Comparison of ENCODE assay signal across 27 cellular contexts in the genomic region with DNA sequence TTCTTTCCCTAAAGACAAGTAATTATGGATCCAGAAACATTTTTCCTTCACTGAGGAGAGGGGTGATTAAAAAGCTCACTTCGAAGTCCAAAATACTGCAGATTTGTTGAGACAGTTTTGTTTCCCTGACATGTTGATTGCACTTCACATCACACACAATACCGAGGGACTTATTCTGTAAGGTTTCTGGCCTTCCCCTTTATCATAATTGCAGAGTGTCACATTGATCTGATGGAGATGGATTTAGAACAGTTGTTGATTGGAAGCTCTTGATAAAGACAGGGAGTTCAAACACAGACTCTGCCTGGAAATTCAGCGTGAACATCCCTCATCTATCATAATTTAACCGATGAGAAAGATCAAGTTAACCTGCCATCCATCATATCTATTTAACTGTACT.
DNase-seq lines count a peak whose midpoint lies in the region; ATAC-seq, FAIRE-seq and TF ChIP-seq lines count a peak whose summit lies in the region.
"Had no signal": no experiment of that assay in that cellular context is flagged by ENCODE, and none has a peak within 500 bp of the region (broad histone marks: within the 10 kb centered on the region; RNA-seq: fewer than 3 reads in every experiment).

No MANE protein-coding gene starts in this region.

- H3K9me3 ChIP-seq in endodermal cell (ENCODE audit: control insufficient read depth, low read length) (peaks cover 12% of the 10 kb centered on the region), neural cell (ENCODE audit: low read length) (no peaks in the 10 kb centered on the region)
- H3K9me3 ChIP-seq: A549 had no signal

- H3K27ac ChIP-seq in VCaP: peak overlapping the region; percentile 6; the same call in 1 of the 2 replicates
- no peak overlapping the region for H3K27ac ChIP-seq in endodermal cell (ENCODE audit: low read depth, low read length)
- H3K27ac ChIP-seq in neural cell (ENCODE audit: low read length): no peak overlapping the region
- H3K27ac ChIP-seq: 22Rv1; A549; BLaER1 treated with 17β-estradiol and CSF1 and Interleukin-3, amounts not matched to agents 10 nM and 100 nM; C4-2B had no signal

- no peak overlapping the region for H3K4me3 Mint-ChIP-seq in endodermal cell
- H3K4me3 Mint-ChIP-seq: B cell; CD4-positive, alpha-beta T cell; CD8-positive, alpha-beta T cell had no signal

- peaks cover 4% of the 10 kb centered on the region for H3K36me3 Mint-ChIP-seq in endodermal cell (ENCODE audit: low read depth)
- H3K36me3 Mint-ChIP-seq: CD8-positive, alpha-beta T cell had no signal

- H3K9me2 ChIP-seq in neural cell (ENCODE audit: insufficient read depth, low read length): no peaks in the 10 kb centered on the region

- no peak overlapping the region for H3K27ac Mint-ChIP-seq in endodermal cell
- H3K27ac Mint-ChIP-seq: B cell; CD4-positive, alpha-beta T cell; CD8-positive, alpha-beta T cell had no signal

- H3K27me3 ChIP-seq in endodermal cell (ENCODE audit: control insufficient read depth, insufficient read depth, low read length, poor library complexity, severe bottlenecking) (no peaks in the 10 kb centered on the region), neural cell (ENCODE audit: insufficient read depth, low read depth, low read length) (no peaks in the 10 kb centered on the region)
- H3K27me3 ChIP-seq: BLaER1 treated with 17β-estradiol and CSF1 and Interleukin-3, amounts not matched to agents 10 nM and 100 nM had no signal

- TF ChIP-seq EP300 in neural cell (conservative IDR thresholded peaks at IDR 0.05; ENCODE audit: poor library complexity, severe bottlenecking): peak; percentile 81

- no peaks in the 10 kb centered on the region for H3K79me2 ChIP-seq in neural cell (replicated peaks; ENCODE audit: insufficient read depth, low read length)

- peaks cover 6% of the 10 kb centered on the region for H3K36me3 ChIP-seq in endodermal cell (ENCODE audit: control insufficient read depth, insufficient read depth, low read length)
- no peaks in the 10 kb centered on the region for H3K36me3 ChIP-seq in neural cell (ENCODE audit: insufficient read depth, low read length)
- H3K36me3 ChIP-seq: BLaER1 treated with 17β-estradiol and CSF1 and Interleukin-3, amounts not matched to agents 10 nM and 100 nM had no signal

- no peak overlapping the region for H2AFZ ChIP-seq in neural cell (ENCODE audit: low read depth, low read length)

- H3F3A ChIP-seq in neural cell (ENCODE audit: insufficient read depth, low read length, poor library complexity, severe bottlenecking): peaks cover 5% of the 10 kb centered on the region

- H3K27me3 Mint-ChIP-seq in endodermal cell (ENCODE audit: insufficient read depth): no peaks in the 10 kb centered on the region
- H3K27me3 Mint-ChIP-seq: B cell; CD4-positive, alpha-beta T cell had no signal

- TF ChIP-seq CTCF in D721Med (IDR thresholded peaks at IDR 0.05; ENCODE audit: insufficient read depth, missing control alignments) (no peak), VCaP (conservative IDR thresholded peaks at IDR 0.05) (no peak), endodermal cell (conservative IDR thresholded peaks at IDR 0.05) (no peak), neural cell (IDR thresholded peaks at IDR 0.05; ENCODE audit: poor library complexity, severe bottlenecking) (no peak)

- H3K4me1 ChIP-seq in endodermal cell (ENCODE audit: control insufficient read depth, insufficient read depth, low read length): peaks cover 14% of the 10 kb centered on the region

- H3K4me2 ChIP-seq in neural cell (ENCODE audit: low read length): no peak overlapping the region
- H3K4me2 ChIP-seq: A549; BLaER1 treated with 17β-estradiol and CSF1 and Interleukin-3, amounts not matched to agents 10 nM and 100 nM had no signal

- TF ChIP-seq RAD21 in neural cell (conservative IDR thresholded peaks at IDR 0.05): no peak

- H3K9me3 Mint-ChIP-seq in endodermal cell: peaks cover 11% of the 10 kb centered on the region
- H3K9me3 Mint-ChIP-seq: CD4-positive, alpha-beta T cell; CD8-positive, alpha-beta T cell had no signal

- no peak for ATAC-seq in HG03571 (IDR thresholded peaks at IDR 0.05; ENCODE audit: unreplicated experiment)
- no peak for ATAC-seq in HG02588 (IDR thresholded peaks at IDR 0.05; ENCODE audit: unreplicated experiment)
- ATAC-seq: A549; CD8-positive, alpha-beta T cell; GM12878 had no signal

- no peak for DNase-seq in D721Med (ENCODE audit: insufficient read length, low spot score)
- no peak for DNase-seq in endodermal cell
- DNase-seq in T-helper 2 cell: no peak
- DNase-seq: AML-193; Caco-2; Calu3; CD4-positive, alpha-beta T cell; CD8-positive, alpha-beta T cell; DMS 273 treated with DMSO at 0.1 percent for 48 hours; DMS153; DMS53; DMS79; DND-41; EL; GDM1 had no signal

- no peaks in the 10 kb centered on the region for H4K20me1 ChIP-seq in neural cell (ENCODE audit: insufficient read depth)
- H4K20me1 ChIP-seq: BLaER1 treated with 17β-estradiol and CSF1 and Interleukin-3, amounts not matched to agents 10 nM and 100 nM had no signal

- H3K9ac ChIP-seq in endodermal cell (ENCODE audit: extremely low read depth, low read length, poor library complexity, severe bottlenecking) (no peak overlapping the region), neural cell (ENCODE audit: low read length) (no peak overlapping the region)
- H3K9ac ChIP-seq: BLaER1 treated with 17β-estradiol and CSF1 and Interleukin-3, amounts not matched to agents 10 nM and 100 nM had no signal

- peak; percentile 63 for FAIRE-seq in D721Med (lab: Jason Lieb, UNC)
- FAIRE-seq: A549, GM12878, GM12892, GM18507 had no signal

- H3K4me3 ChIP-seq in endodermal cell (ENCODE audit: low read length): peak overlapping the region; percentile 6
- H3K4me3 ChIP-seq in neural cell (ENCODE audit: low read length): peak overlapping the region; percentile 28
- H3K4me3 ChIP-seq: A549; BLaER1 treated with 17β-estradiol and CSF1 and Interleukin-3, amounts not matched to agents 10 nM and 100 nM; GM12878 had no signal

- H3K4me1 Mint-ChIP-seq in endodermal cell: peaks cover 46% of the 10 kb centered on the region
- H3K4me1 Mint-ChIP-seq: B cell had no signal

- WGBS in endodermal cell (ENCODE audit: insufficient coverage in 1 of 2, insufficient read length in 1 of 2), 2 experiments: 93 to 100% methylated on average over 1 to 4 of the region's 4 CpGs

TF ChIP-seq in neural cell, 6 proteins besides CTCF, POLR2A, EP300 and RAD21:
- TF ChIP-seq POLR2AphosphoS5 (IDR thresholded peaks at IDR 0.05): peak; percentile 65
- no peak for TF ChIP-seq SMC3 (conservative IDR thresholded peaks at IDR 0.05; ENCODE audit: poor library complexity)
TF ChIP-seq in neural cell: peak in this region for 1.
